ENCODE assay signal across 1 cellular context in the genomic region with DNA sequence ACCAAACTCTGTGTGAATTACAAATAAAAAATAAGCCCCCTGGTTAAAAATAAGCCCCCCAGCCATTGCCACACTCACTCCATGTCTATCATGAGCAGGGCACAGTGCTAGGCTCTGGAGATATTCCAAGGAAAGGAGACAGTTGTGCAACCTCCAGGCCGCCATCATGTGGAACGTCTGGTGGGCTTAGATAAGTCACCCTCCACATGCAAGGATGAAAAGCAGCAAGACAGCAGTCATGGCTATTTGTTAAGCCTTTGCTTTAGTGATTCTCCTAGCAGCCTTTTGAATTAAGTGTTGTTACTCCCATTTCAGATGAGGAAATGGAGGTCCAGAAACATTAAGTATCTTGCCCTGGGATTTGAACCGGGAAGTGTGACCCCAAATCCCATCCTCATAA.
A peak's percentile ranks its signal among the peaks of the same experiment; 100 is the strongest.
TF ChIP-seq lines count a peak whose summit lies in the region.

No MANE protein-coding gene starts in this region.

TF ChIP-seq in K562, 482 proteins besides CTCF, POLR2A, EP300 and RAD21 (continued from another document and continues in another):
- TF ChIP-seq CHD7 (IDR thresholded peaks at IDR 0.05; ENCODE audit: low read depth, low read length), result no peak
- TF ChIP-seq, protein P1, sequence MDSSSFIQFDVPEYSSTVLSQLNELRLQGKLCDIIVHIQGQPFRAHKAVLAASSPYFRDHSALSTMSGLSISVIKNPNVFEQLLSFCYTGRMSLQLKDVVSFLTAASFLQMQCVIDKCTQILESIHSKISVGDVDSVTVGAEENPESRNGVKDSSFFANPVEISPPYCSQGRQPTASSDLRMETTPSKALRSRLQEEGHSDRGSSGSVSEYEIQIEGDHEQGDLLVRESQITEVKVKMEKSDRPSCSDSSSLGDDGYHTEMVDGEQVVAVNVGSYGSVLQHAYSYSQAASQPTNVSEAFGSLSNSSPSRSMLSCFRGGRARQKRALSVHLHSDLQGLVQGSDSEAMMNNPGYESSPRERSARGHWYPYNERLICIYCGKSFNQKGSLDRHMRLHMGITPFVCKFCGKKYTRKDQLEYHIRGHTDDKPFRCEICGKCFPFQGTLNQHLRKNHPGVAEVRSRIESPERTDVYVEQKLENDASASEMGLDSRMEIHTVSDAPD (CRISPR knock-in tag; IDR thresholded peaks at IDR 0.05), result no peak
- TF ChIP-seq TAL1 (IDR thresholded peaks at IDR 0.05), result peak; percentile 79
- TF ChIP-seq TEAD1 (CRISPR knock-in tag; IDR thresholded peaks at IDR 0.05), result no peak
- no peak for TF ChIP-seq NR2C1 (IDR thresholded peaks at IDR 0.05)
- TF ChIP-seq NR2C1 (tag; IDR thresholded peaks at IDR 0.05), result no peak
- no peak for TF ChIP-seq NFE2 (IDR thresholded peaks at IDR 0.05; ENCODE audit: low read depth)
- TF ChIP-seq NCOA4 (IDR thresholded peaks at IDR 0.05; ENCODE audit: partially characterized antibody), result no peak
- no peak for TF ChIP-seq MEIS2 (IDR thresholded peaks at IDR 0.05; ENCODE audit: partially characterized antibody)
- peak; percentile 69 for TF ChIP-seq CBFA2T2 (conservative IDR thresholded peaks at IDR 0.05)
- TF ChIP-seq EWSR1 (IDR thresholded peaks at IDR 0.05; ENCODE audit: borderline replicate concordance, low read depth, partially characterized antibody), result no peak
- TF ChIP-seq KLF10 (CRISPR knock-in tag; IDR thresholded peaks at IDR 0.05), result no peak
- TF ChIP-seq RFX7 (CRISPR knock-in tag; IDR thresholded peaks at IDR 0.05), result no peak
- TF ChIP-seq PHF8 (IDR thresholded peaks at IDR 0.05; ENCODE audit: borderline replicate concordance, low read length), result no peak
- no peak for TF ChIP-seq RAD51 (IDR thresholded peaks at IDR 0.05; ENCODE audit: borderline replicate concordance, low read depth)
- no peak for TF ChIP-seq NUFIP1 (IDR thresholded peaks at IDR 0.05; ENCODE audit: partially characterized antibody)
- TF ChIP-seq TCF3 (CRISPR knock-in tag; IDR thresholded peaks at IDR 0.05), result peak; percentile 84
- peak; percentile 33; the same call in 1 of the 2 replicates for TF ChIP-seq BHLHE40 (IDR thresholded peaks at IDR 0.05; ENCODE audit: low read length)
- TF ChIP-seq TRIM25 (IDR thresholded peaks at IDR 0.05; ENCODE audit: borderline replicate concordance), result no peak
- no peak for TF ChIP-seq RB1 (IDR thresholded peaks at IDR 0.05; ENCODE audit: low read depth)
- TF ChIP-seq ZC3H4 (CRISPR knock-in tag; IDR thresholded peaks at IDR 0.05; ENCODE audit: borderline replicate concordance), result no peak
- no peak for TF ChIP-seq ZNF586 (CRISPR knock-in tag; conservative IDR thresholded peaks at IDR 0.05)
- TF ChIP-seq CBX2 (IDR thresholded peaks at IDR 0.05; ENCODE audit: insufficient read depth, low read length, poor library complexity, severe bottlenecking), result no peak
- TF ChIP-seq SMARCC2 (IDR thresholded peaks at IDR 0.05; ENCODE audit: low read depth), result peak; percentile 48; the same call in 1 of the 2 replicates
- TF ChIP-seq RCOR1 (IDR thresholded peaks at IDR 0.05; ENCODE audit: borderline replicate concordance in 1 of 2, low read depth in 2 of 2, low read length in 2 of 2), result peak in 1 of 2 experiments; percentile 46; a peak in 1 of 4 replicates
- no peak for TF ChIP-seq HLTF (IDR thresholded peaks at IDR 0.05)
- TF ChIP-seq TRIM24 (IDR thresholded peaks at IDR 0.05), result peak; percentile 77 to 87
- no peak for TF ChIP-seq ZNF311 (CRISPR knock-in tag; IDR thresholded peaks at IDR 0.05)
- TF ChIP-seq, protein P2, sequence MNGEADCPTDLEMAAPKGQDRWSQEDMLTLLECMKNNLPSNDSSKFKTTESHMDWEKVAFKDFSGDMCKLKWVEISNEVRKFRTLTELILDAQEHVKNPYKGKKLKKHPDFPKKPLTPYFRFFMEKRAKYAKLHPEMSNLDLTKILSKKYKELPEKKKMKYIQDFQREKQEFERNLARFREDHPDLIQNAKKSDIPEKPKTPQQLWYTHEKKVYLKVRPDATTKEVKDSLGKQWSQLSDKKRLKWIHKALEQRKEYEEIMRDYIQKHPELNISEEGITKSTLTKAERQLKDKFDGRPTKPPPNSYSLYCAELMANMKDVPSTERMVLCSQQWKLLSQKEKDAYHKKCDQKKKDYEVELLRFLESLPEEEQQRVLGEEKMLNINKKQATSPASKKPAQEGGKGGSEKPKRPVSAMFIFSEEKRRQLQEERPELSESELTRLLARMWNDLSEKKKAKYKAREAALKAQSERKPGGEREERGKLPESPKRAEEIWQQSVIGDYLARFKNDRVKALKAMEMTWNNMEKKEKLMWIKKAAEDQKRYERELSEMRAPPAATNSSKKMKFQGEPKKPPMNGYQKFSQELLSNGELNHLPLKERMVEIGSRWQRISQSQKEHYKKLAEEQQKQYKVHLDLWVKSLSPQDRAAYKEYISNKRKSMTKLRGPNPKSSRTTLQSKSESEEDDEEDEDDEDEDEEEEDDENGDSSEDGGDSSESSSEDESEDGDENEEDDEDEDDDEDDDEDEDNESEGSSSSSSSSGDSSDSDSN (IDR thresholded peaks at IDR 0.05; ENCODE audit: borderline replicate concordance in 1 of 2, low read depth in 2 of 2, low read length in 2 of 2), result no peak
- no peak for TF ChIP-seq SRSF9 (IDR thresholded peaks at IDR 0.05; ENCODE audit: borderline replicate concordance, low read depth, low read length)
- no peak for TF ChIP-seq ZSCAN29 (IDR thresholded peaks at IDR 0.05)
- no peak for TF ChIP-seq ZFP36 (IDR thresholded peaks at IDR 0.05; ENCODE audit: low read depth, low read length, partially characterized antibody)
- TF ChIP-seq AFF1 (IDR thresholded peaks at IDR 0.05; ENCODE audit: low read depth in 1 of 2, partially characterized antibody in 2 of 2), result no peak
- TF ChIP-seq ZNF232 (CRISPR knock-in tag; IDR thresholded peaks at IDR 0.05), result no peak
- TF ChIP-seq, protein P3, sequence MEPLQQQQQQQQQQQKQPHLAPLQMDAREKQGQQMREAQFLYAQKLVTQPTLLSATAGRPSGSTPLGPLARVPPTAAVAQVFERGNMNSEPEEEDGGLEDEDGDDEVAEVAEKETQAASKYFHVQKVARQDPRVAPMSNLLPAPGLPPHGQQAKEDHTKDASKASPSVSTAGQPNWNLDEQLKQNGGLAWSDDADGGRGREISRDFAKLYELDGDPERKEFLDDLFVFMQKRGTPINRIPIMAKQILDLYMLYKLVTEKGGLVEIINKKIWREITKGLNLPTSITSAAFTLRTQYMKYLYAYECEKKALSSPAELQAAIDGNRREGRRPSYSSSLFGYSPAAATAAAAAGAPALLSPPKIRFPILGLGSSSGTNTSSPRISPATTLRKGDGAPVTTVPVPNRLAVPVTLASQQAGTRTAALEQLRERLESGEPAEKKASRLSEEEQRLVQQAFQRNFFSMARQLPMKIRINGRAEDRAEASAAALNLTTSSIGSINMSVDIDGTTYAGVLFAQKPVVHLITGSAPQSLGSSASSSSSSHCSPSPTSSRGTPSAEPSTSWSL (CRISPR knock-in tag; IDR thresholded peaks at IDR 0.05; ENCODE audit: borderline replicate concordance), result no peak
- TF ChIP-seq ELF1 (tag; IDR thresholded peaks at IDR 0.05), result no peak
- TF ChIP-seq NFRKB (IDR thresholded peaks at IDR 0.05; ENCODE audit: low read depth), result no peak
- TF ChIP-seq HMG20B (CRISPR knock-in tag; IDR thresholded peaks at IDR 0.05), result no peak
- no peak for TF ChIP-seq ZNF197 (CRISPR knock-in tag; IDR thresholded peaks at IDR 0.05; ENCODE audit: low read depth)
